In the genomic region with DNA sequence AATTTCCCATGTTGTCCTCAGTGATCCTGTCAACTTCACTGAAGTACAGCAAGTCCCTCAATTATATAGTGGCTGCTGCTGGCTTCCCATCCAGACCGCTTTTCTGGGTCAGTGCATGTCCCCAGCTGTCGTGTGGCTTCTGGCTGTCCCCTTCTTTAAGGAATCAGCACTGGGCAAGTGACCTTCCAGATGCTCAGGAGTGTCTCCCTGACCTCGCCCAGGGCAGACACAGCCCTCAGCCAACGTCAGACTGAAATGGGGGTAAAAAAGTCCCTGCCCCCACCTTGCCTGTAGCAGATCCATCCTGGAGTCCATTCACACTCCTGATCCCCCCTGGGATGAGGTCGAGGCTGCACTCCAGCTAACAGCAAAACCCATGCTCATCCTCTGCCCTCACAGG, we compare ENCODE assay signal across 18 cellular contexts. TPM values are rescaled to one million over a fixed set of nuclear protein-coding genes. Genes with fewer than 3 reads are reported as not detected.
DNase-seq lines count a peak whose midpoint lies in the region; ATAC-seq and TF ChIP-seq lines count a peak whose summit lies in the region.
"Had no signal": no experiment of that assay in that cellular context is flagged by ENCODE, and none has a peak within 500 bp of the region (broad histone marks: within the 10 kb centered on the region; RNA-seq: fewer than 3 reads in every experiment).

No MANE protein-coding gene starts in this region.

- no peak overlapping the region for H2AK5ac ChIP-seq in mesendoderm (ENCODE audit: low read length)
- H2AK5ac ChIP-seq in neuronal stem cell (ENCODE audit: low read depth, low read length) = peak overlapping the region; percentile 7

- POLR2A ChIA-PET in Caco-2 (lab: Charles Lee) (no interaction called here), T-cell (lab: Charles Lee) (no interaction called here)

- H3K4ac ChIP-seq in mesendoderm (ENCODE audit: low read depth, low read length) = no peak overlapping the region
- H3K4ac ChIP-seq in neuronal stem cell (ENCODE audit: low read length) = no peak overlapping the region

- H2BK12ac ChIP-seq in neuronal stem cell (ENCODE audit: low read length) = no peak overlapping the region

- ATAC-seq in omental fat pad (ENCODE audit: low FRiP score) = no peak
- ATAC-seq in T-cell (replicated peaks in 1 of 4) = no peak

- H3K79me1 ChIP-seq in mesendoderm (ENCODE audit: low read length) (no peaks in the 10 kb centered on the region), neuronal stem cell (ENCODE audit: low read depth, low read length) (no peaks in the 10 kb centered on the region)

- H2BK120ac ChIP-seq in mesendoderm (ENCODE audit: low read depth, low read length) = no peak overlapping the region
- no peak overlapping the region for H2BK120ac ChIP-seq in neuronal stem cell (ENCODE audit: low read depth, low read length)

- intact Hi-C loops in Caco-2 (cut with micrococcal nuclease; ENCODE audit: unreplicated experiment) = loop anchor here (5.0 kb wide), 1 partner anchor 67 kb away; a partner anchor contains a TSS

- H3K36me3 Mint-ChIP-seq in Caco-2 (ENCODE audit: insufficient read depth, unreplicated experiment) = peaks cover 7% of the 10 kb centered on the region
- peaks cover 25% of the 10 kb centered on the region for H3K36me3 Mint-ChIP-seq in endodermal cell (ENCODE audit: low read depth)
- no peaks in the 10 kb centered on the region for H3K36me3 Mint-ChIP-seq in T-cell
- H3K36me3 Mint-ChIP-seq: CD14-positive monocyte; CD4-positive, alpha-beta memory T cell had no signal

- no peaks in the 10 kb centered on the region for H3K27me3 Mint-ChIP-seq in Caco-2 (ENCODE audit: insufficient read depth, unreplicated experiment)
- no peaks in the 10 kb centered on the region for H3K27me3 Mint-ChIP-seq in endodermal cell (ENCODE audit: insufficient read depth)
- peaks cover 9 to 27% of the 10 kb centered on the region in 2 donors for H3K27me3 Mint-ChIP-seq in T-cell

- no peak overlapping the region for H4K5ac ChIP-seq in mesendoderm (ENCODE audit: low read length)

- H3K36me3 ChIP-seq in Caco-2 (ENCODE audit: control insufficient read depth, insufficient read depth, low read length) (no peaks in the 10 kb centered on the region), endodermal cell (ENCODE audit: control insufficient read depth, insufficient read depth, low read length) (no peaks in the 10 kb centered on the region), mesendoderm (ENCODE audit: control insufficient read depth, insufficient read depth, low read length) (no peaks in the 10 kb centered on the region), neuronal stem cell (replicated peaks in 1 of 2; ENCODE audit: control insufficient read depth in 2 of 2, insufficient read depth in 2 of 2, low read length in 2 of 2) (no peaks in the 10 kb centered on the region)
- H3K36me3 ChIP-seq: BLaER1 had no signal

- H3K9me3 Mint-ChIP-seq in Caco-2 (ENCODE audit: unreplicated experiment) = no peaks in the 10 kb centered on the region
- no peaks in the 10 kb centered on the region for H3K9me3 Mint-ChIP-seq in endodermal cell
- no peaks in the 10 kb centered on the region for H3K9me3 Mint-ChIP-seq in T-cell
- H3K9me3 Mint-ChIP-seq: CD14-positive monocyte; CD4-positive, alpha-beta memory T cell; H9 had no signal

- H3K27me3 ChIP-seq in Caco-2 (replicated peaks; ENCODE audit: control insufficient read depth, insufficient read depth, low read length) (no peaks in the 10 kb centered on the region), endodermal cell (ENCODE audit: control insufficient read depth, insufficient read depth, low read length, poor library complexity, severe bottlenecking) (no peaks in the 10 kb centered on the region), mesendoderm (ENCODE audit: insufficient read depth, low read length, poor library complexity) (no peaks in the 10 kb centered on the region), neuronal stem cell (ENCODE audit: control insufficient read depth in 3 of 3, insufficient read depth in 3 of 3, low read depth in 1 of 3, low read length in 3 of 3) (peaks cover 0 to 69% (median 0%) of the 10 kb centered on the region in 3 experiments)
- H3K27me3 ChIP-seq: BLaER1 had no signal

- H3K4me3 ChIP-seq in Caco-2 (ENCODE audit: low read depth, low read length) = no peak overlapping the region
- H3K4me3 ChIP-seq in endodermal cell (ENCODE audit: low read length) = no peak overlapping the region
- no peak overlapping the region for H3K4me3 ChIP-seq in mesendoderm (ENCODE audit: low read length)
- no peak overlapping the region for H3K4me3 ChIP-seq in neuronal stem cell (ENCODE audit: low read length in 2 of 2)
- H3K4me3 ChIP-seq: A549, BLaER1 had no signal

- H2BK15ac ChIP-seq in mesendoderm (replicated peaks; ENCODE audit: low read depth) (no peak overlapping the region), neuronal stem cell (ENCODE audit: low read length) (no peak overlapping the region)

- no peak overlapping the region for H3K9ac ChIP-seq in endodermal cell (ENCODE audit: extremely low read depth, low read length, poor library complexity, severe bottlenecking)
- no peak overlapping the region for H3K9ac ChIP-seq in mesendoderm (ENCODE audit: low read length)
- H3K9ac ChIP-seq in neuronal stem cell (ENCODE audit: low read depth, low read length, poor library complexity) = no peak overlapping the region
- H3K9ac ChIP-seq: BLaER1 had no signal

- peaks cover 58% of the 10 kb centered on the region for H3K4me1 ChIP-seq in Caco-2
- peaks cover 10% of the 10 kb centered on the region for H3K4me1 ChIP-seq in endodermal cell (ENCODE audit: control insufficient read depth, insufficient read depth, low read length)
- peaks cover 10% of the 10 kb centered on the region for H3K4me1 ChIP-seq in mesendoderm (ENCODE audit: control insufficient read depth, low read depth, low read length)
- H3K4me1 ChIP-seq in neuronal stem cell (ENCODE audit: control insufficient read depth in 2 of 2, insufficient read depth in 1 of 2, low read depth in 1 of 2, low read length in 2 of 2) = peaks cover 0 to 19% of the 10 kb centered on the region in 2 donors
- H3K4me1 ChIP-seq: A549 had no signal

- no peaks in the 10 kb centered on the region for H3K9me3 ChIP-seq in Caco-2
- no peaks in the 10 kb centered on the region for H3K9me3 ChIP-seq in endodermal cell (ENCODE audit: control insufficient read depth, low read length)
- H3K9me3 ChIP-seq in neuronal stem cell (replicated peaks in 1 of 2; ENCODE audit: control insufficient read depth in 2 of 2, insufficient read depth in 1 of 2, low read depth in 1 of 2, low read length in 2 of 2) = no peaks in the 10 kb centered on the region
- H3K9me3 ChIP-seq: A549, BLaER1 had no signal

- no peak overlapping the region for H3K18ac ChIP-seq in mesendoderm (ENCODE audit: low read length)
- peak overlapping the region; percentile 31 for H3K18ac ChIP-seq in neuronal stem cell (ENCODE audit: low read length)

- H3K27ac ChIP-seq in endodermal cell (ENCODE audit: low read depth, low read length) (no peak overlapping the region), mesendoderm (ENCODE audit: low read depth, low read length) (no peak overlapping the region), neuronal stem cell (replicated peaks; ENCODE audit: low read length) (peak overlapping the region; percentile 6)
- H3K27ac ChIP-seq: 22Rv1, A549, BLaER1 had no signal

- no peak for TF ChIP-seq CTCF in Caco-2 (IDR thresholded peaks at IDR 0.05; ENCODE audit: insufficient read depth in 1 of 2, low read depth in 1 of 2, low read length in 1 of 2, severe bottlenecking in 1 of 2, unreplicated experiment in 1 of 2)
- TF ChIP-seq CTCF in endodermal cell (conservative IDR thresholded peaks at IDR 0.05) = no peak
- no peak for TF ChIP-seq CTCF in omental fat pad (IDR thresholded peaks at IDR 0.05)

- H3K14ac ChIP-seq in neuronal stem cell (ENCODE audit: low read length) = no peak overlapping the region

- H3K4me1 Mint-ChIP-seq in Caco-2 (ENCODE audit: low read depth, unreplicated experiment) (peaks cover 38% of the 10 kb centered on the region), endodermal cell (peaks cover 39% of the 10 kb centered on the region), T-cell (no peaks in the 10 kb centered on the region)
- H3K4me1 Mint-ChIP-seq: CD14-positive monocyte; CD4-positive, alpha-beta memory T cell had no signal

- no peak for DNase-seq in Caco-2
- DNase-seq in endodermal cell = no peak
- DNase-seq in mesendoderm = no peak
- no peak for DNase-seq in neuronal stem cell (ENCODE audit: low spot score)
- DNase-seq in omental fat pad (ENCODE audit: low spot score) = no peak
- DNase-seq in NCI-H69 (lab: John Stamatoyannopoulos, UW) = no peak
- no peak for DNase-seq in NCI-H345 treated with DMSO at 0.1 percent for 48 hours (lab: John Stamatoyannopoulos, UW; ENCODE audit: unreplicated experiment)
- no peak for DNase-seq in T-cell
- DNase-seq: Calu3; CD4-positive, alpha-beta memory T cell; DMS79 treated with DMSO at 0.1 percent for 48 hours; GF-D8; GOT3; H9 had no signal

- H3K56ac ChIP-seq in mesendoderm (ENCODE audit: low read length) = peak overlapping the region; percentile 65

- CTCF ChIA-PET in Caco-2 (lab: Charles Lee) (interaction anchor here (0.6 kb wide), 1 partner anchor 249 kb away, joined by 3 read pairs; no protein-coding TSS in a partner anchor), T-cell (lab: Charles Lee) (no interaction called here)

- H2AFZ ChIP-seq in neuronal stem cell (ENCODE audit: low read length) = no peak overlapping the region

- BruUV-seq in Caco-2 (replicated peaks; lab: Mats Ljungman, UMichigan) = no TSS peak

- H4K8ac ChIP-seq in mesendoderm (ENCODE audit: low read depth, low read length) = no peak overlapping the region
- no peak overlapping the region for H4K8ac ChIP-seq in neuronal stem cell (ENCODE audit: low read depth, low read length)

- H3K4me2 ChIP-seq in mesendoderm (ENCODE audit: low read length) = no peak overlapping the region
- H3K4me2 ChIP-seq in neuronal stem cell (ENCODE audit: insufficient read depth, low read length, poor library complexity, severe bottlenecking) = no peak overlapping the region
- H3K4me2 ChIP-seq: A549, BLaER1 had no signal

- 66 to 89% methylated on average over 4 to 5 of the region's 5 CpGs for WGBS in endodermal cell (ENCODE audit: insufficient coverage in 1 of 2, insufficient read length in 1 of 2), 2 experiments
- WGBS in mesendoderm (ENCODE audit: extremely low coverage, insufficient coverage, low lambda C conversion rate) = no CpG with 5 or more reads among the region's 5 CpGs
- WGBS in neuronal stem cell (ENCODE audit: extremely low coverage in 2 of 2, insufficient read length in 2 of 2, insufficient replicate concordance in 1 of 2), 2 donors = no CpG with 5 or more reads among the region's 5 CpGs

- H3K79me2 ChIP-seq in mesendoderm (ENCODE audit: control insufficient read depth, insufficient read depth, low read length) = no peaks in the 10 kb centered on the region

- H2BK5ac ChIP-seq in mesendoderm (ENCODE audit: low read length) (peak overlapping the region; percentile 62), neuronal stem cell (ENCODE audit: low read length) (no peak overlapping the region)

- H4K91ac ChIP-seq in neuronal stem cell (ENCODE audit: low read depth, low read length, poor library complexity) = no peak overlapping the region

- H3K4me3 Mint-ChIP-seq in Caco-2 (ENCODE audit: unreplicated experiment) (no peak overlapping the region), endodermal cell (no peak overlapping the region), T-cell (no peak overlapping the region)
- H3K4me3 Mint-ChIP-seq: CD14-positive monocyte; CD4-positive, alpha-beta memory T cell; H9 had no signal

- H3K23ac ChIP-seq in mesendoderm (ENCODE audit: low read length) (peak overlapping the region; percentile 16), neuronal stem cell (ENCODE audit: low read depth, low read length, poor library complexity) (no peak overlapping the region)

- H3K27ac Mint-ChIP-seq in Caco-2 (ENCODE audit: unreplicated experiment) (peak overlapping the region; percentile 65), endodermal cell (peak overlapping the region; percentile 65), T-cell (no peak overlapping the region)

RNA-seq across cellular contexts. Expression of a gene that starts 23.7 kb away (rescaled TPM):
- total RNA-seq in Caco-2 (2022) (8.8 and 11.5 TPM in 2 replicates), endodermal cell (10 to 100 TPM; 15.3 to 17.0 TPM), omental fat pad (not detected), T-cell (not detected)
- 0.96 TPM for polyA plus RNA-seq in endodermal cell (2013, experiment 1 of 2)
- 1.2 TPM for polyA plus RNA-seq in endodermal cell (2013, experiment 2 of 2)
- polyA plus RNA-seq in mesendoderm (2013, experiment 1 of 2) = 6.8 TPM
- 7.6 TPM for polyA plus RNA-seq in mesendoderm (2013, experiment 2 of 2)
- not detected for polyA plus RNA-seq in neuronal stem cell (2013, experiment 1 of 2)
- polyA plus RNA-seq in neuronal stem cell (2013, experiment 2 of 2) = 0.03 TPM
- total RNA-seq: CD4-positive, alpha-beta memory T cell had no signal
- polyA plus RNA-seq: A549; CD14-positive monocyte; CD4-positive, alpha-beta memory T cell had no signal

Comparison
In these comparisons a context has a peak if more than half of its experiments do, and no peak if none do; other contexts are left out.
1. H3K27ac Mint-ChIP-seq: peak in Caco-2 (single experiment) and endodermal cell (single experiment); none in T-cell (0 of 2).